8 cellular contexts compared by ENCODE assay signal in the genomic region with DNA sequence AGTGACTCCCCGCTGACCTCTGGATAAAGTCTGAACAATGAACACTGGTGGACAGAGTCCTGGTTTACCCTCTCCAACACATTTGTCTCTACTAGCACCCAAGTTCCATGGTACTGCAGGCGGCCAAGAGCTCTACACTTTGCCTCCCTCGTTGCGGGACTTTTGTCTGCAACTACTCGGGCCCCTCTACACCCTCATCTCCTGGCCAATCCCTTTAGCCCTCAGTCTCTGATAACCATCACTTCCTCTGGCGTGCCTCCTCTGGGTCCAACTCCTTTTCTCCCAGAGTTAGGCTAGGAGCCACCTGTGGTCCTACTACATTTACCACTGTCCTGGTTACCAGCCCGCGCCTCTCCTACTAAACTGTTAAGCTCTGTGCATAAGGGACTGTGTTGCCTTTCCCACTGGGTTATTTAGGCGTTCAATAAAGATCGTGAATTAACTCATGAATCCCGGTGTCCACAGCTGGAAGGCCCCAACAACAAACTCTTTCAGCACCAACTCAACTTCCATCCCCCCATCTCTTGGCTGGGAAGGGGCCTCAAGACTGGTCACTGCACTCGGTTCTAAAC. TPM values are rescaled to one million over a fixed set of nuclear protein-coding genes. Genes with fewer than 3 reads are reported as not detected.
DNase-seq lines count a peak whose midpoint lies in the region; ATAC-seq and TF ChIP-seq lines count a peak whose summit lies in the region.

No MANE protein-coding gene starts in this region.

- peak; percentile 4 for DNase-seq in activated CD4-positive, alpha-beta T cell treated with anti-CD3 and anti-CD28 coated beads for 48 hours
- no peak for DNase-seq in activated CD4-positive, alpha-beta T cell treated with anti-CD3 and anti-CD28 coated beads for 1 hour
- DNase-seq in SJSA1 (ENCODE audit: low read depth in 1 of 2, low spot score in 2 of 2) (peak in 1 of 2 experiments; percentile 2), erythroblast (lab: John Stamatoyannopoulos, UW) (peak; percentile 64 to 70), nephron progenitor cell (peak; percentile 6), NCI-H1092 treated with DMSO at 0.1 percent for 48 hours (lab: John Stamatoyannopoulos, UW) (no peak)
- no peak for DNase-seq in effector CD8-positive, alpha-beta T cell (lab: John Stamatoyannopoulos, UW)

- H3K4me1 ChIP-seq in SJSA1 (replicated peaks), result peaks cover 12% of the 10 kb centered on the region

- H3K4me1 Mint-ChIP-seq in nephron progenitor cell, result peaks cover 32% of the 10 kb centered on the region

- H3K9me3 Mint-ChIP-seq in nephron progenitor cell, result no peaks in the 10 kb centered on the region

- no peaks in the 10 kb centered on the region for H3K9me3 ChIP-seq in SJSA1 (replicated peaks)

- H3K4me3 ChIP-seq in SJSA1, result peak overlapping the region; percentile 60

- H3K36me3 Mint-ChIP-seq in nephron progenitor cell (ENCODE audit: low read depth), result peaks cover 28% of the 10 kb centered on the region

- TF ChIP-seq POLR2A in erythroblast (IDR thresholded peaks at IDR 0.05; ENCODE audit: low read length), result no peak

- H3K27ac Mint-ChIP-seq in nephron progenitor cell, result peak overlapping the region; percentile 98

- no peaks in the 10 kb centered on the region for H3K27me3 ChIP-seq in SJSA1 (replicated peaks)

- H3K4me3 Mint-ChIP-seq in nephron progenitor cell, result peak overlapping the region; percentile 98

- ATAC-seq in GM18873 (IDR thresholded peaks at IDR 0.05; ENCODE audit: low FRiP score, unreplicated experiment), result no peak

- H3K36me3 ChIP-seq in SJSA1, result peaks cover 10% of the 10 kb centered on the region

- H3K27me3 Mint-ChIP-seq in nephron progenitor cell (ENCODE audit: low read depth, poor library complexity), result no peaks in the 10 kb centered on the region

- H3K27ac ChIP-seq in SJSA1, result peak overlapping the region; percentile 30

- no peak for TF ChIP-seq CTCF in nephron progenitor cell (IDR thresholded peaks at IDR 0.05)

RNA-seq across cellular contexts. Expression of gene HDHD2, which starts 0.8 kb away (rescaled TPM):
- total RNA-seq in SJSA1 (2014; rRNA removed; shearing (Covaris generic)), result 14.3 and 17.4 TPM in 2 replicates

RNA-seq across cellular contexts. Expression of gene IER3IP1, which starts 26.6 kb away (rescaled TPM):
- total RNA-seq in SJSA1 (2014; rRNA removed; shearing (Covaris generic)), result 43.1 and 45.3 TPM in 2 replicates

Comparison
In these comparisons a context has a peak if more than half of its experiments do, and no peak if none do; other contexts are left out.
1. DNase-seq: peak in activated CD4-positive, alpha-beta T cell treated with anti-CD3 and anti-CD28 coated beads for 48 hours (single experiment), erythroblast (2 of 2) and nephron progenitor cell (single experiment); none in activated CD4-positive, alpha-beta T cell treated with anti-CD3 and anti-CD28 coated beads for 1 hour (single experiment), NCI-H1092 treated with DMSO at 0.1 percent for 48 hours (single experiment) and effector CD8-positive, alpha-beta T cell (single experiment).